In the genomic region with DNA sequence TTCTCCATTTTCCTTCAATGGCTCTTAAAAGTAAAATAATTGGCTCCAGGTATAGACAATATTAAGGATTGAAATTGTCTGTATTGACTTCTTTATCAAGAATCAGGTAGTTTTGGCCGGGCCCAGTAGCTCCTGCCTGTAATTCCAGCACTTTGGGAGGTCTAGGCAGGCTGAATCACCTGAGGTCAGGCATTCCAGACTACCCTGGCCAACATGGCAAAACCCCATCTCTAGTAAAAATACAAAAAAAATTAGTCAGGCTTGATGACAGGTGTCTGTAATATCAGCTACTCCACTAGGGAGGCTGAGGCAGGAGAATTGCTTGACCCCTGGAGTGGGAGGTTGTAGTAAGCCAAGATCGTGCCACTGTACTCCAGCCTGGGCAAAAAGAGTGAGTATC, we compare ENCODE assay signal across 5 cellular contexts.
"Had no signal": no experiment of that assay in that cellular context is flagged by ENCODE, and none has a peak within 500 bp of the region (broad histone marks: within the 10 kb centered on the region; RNA-seq: fewer than 3 reads in every experiment).

No MANE protein-coding gene starts in this region.

- H3K27ac ChIP-seq: HL-60 had no signal

- DNase-seq: IMR-90, KBM-7 had no signal

- H3K4me3 ChIP-seq: K562 had no signal

- ATAC-seq: HepG2, K562 had no signal
